1 cellular context compared by ENCODE assay signal in genomic region chr12:92417343-92417742, GRCh38.
TF ChIP-seq lines count a peak whose summit lies in the region.

No MANE protein-coding gene starts in this region.

TF ChIP-seq in GM12878, 131 proteins besides CTCF, POLR2A, EP300 and RAD21 (continued from another document):
- TF ChIP-seq SMC3 (IDR thresholded peaks at IDR 0.05; ENCODE audit: borderline replicate concordance, low read length) (no peak), TARDBP (IDR thresholded peaks at IDR 0.05; ENCODE audit: borderline replicate concordance) (no peak), CBX5 (IDR thresholded peaks at IDR 0.05; ENCODE audit: low read depth) (no peak), MLLT1 (IDR thresholded peaks at IDR 0.05) (no peak), BACH1 (IDR thresholded peaks at IDR 0.05; ENCODE audit: borderline replicate concordance) (no peak)
